In genomic region chr1:246699095-246699735, GRCh38 we compare ENCODE assay signal across 1 cellular context.
A peak's percentile ranks its signal among the peaks of the same experiment; 100 is the strongest.
TF ChIP-seq lines count a peak whose summit lies in the region.

No MANE protein-coding gene starts in this region.

TF ChIP-seq in HepG2, 621 proteins besides CTCF, POLR2A, EP300 and RAD21 (continued from another document and continues in another):
- TF ChIP-seq USF2 (IDR thresholded peaks at IDR 0.05; ENCODE audit: low read depth, low read length): no peak
- no peak for TF ChIP-seq USF2 (CRISPR knock-in tag; IDR thresholded peaks at IDR 0.05; ENCODE audit: borderline replicate concordance)
- TF ChIP-seq ZC3H4 (CRISPR knock-in tag; IDR thresholded peaks at IDR 0.05; ENCODE audit: borderline replicate concordance): no peak
- no peak for TF ChIP-seq ZNF275 (CRISPR knock-in tag; IDR thresholded peaks at IDR 0.05; ENCODE audit: borderline replicate concordance)
- no peak for TF ChIP-seq ARNT (IDR thresholded peaks at IDR 0.05)
- TF ChIP-seq THRA (CRISPR knock-in tag; IDR thresholded peaks at IDR 0.05; ENCODE audit: borderline replicate concordance): no peak
- TF ChIP-seq ZNF549 (CRISPR knock-in tag; IDR thresholded peaks at IDR 0.05): no peak
- TF ChIP-seq ZNF800 (CRISPR knock-in tag; IDR thresholded peaks at IDR 0.05): no peak
- TF ChIP-seq ZNF44 (CRISPR knock-in tag; IDR thresholded peaks at IDR 0.05): no peak
- TF ChIP-seq ZNF749 (CRISPR knock-in tag; IDR thresholded peaks at IDR 0.05; ENCODE audit: borderline replicate concordance): no peak
- TF ChIP-seq MTA3 (CRISPR knock-in tag; IDR thresholded peaks at IDR 0.05): no peak
- TF ChIP-seq ATF4 (CRISPR knock-in tag; IDR thresholded peaks at IDR 0.05): no peak
- no peak for TF ChIP-seq ZNF563 (CRISPR knock-in tag; IDR thresholded peaks at IDR 0.05)
- TF ChIP-seq BCL3 (CRISPR knock-in tag; IDR thresholded peaks at IDR 0.05): no peak
- no peak for TF ChIP-seq ZHX2 (IDR thresholded peaks at IDR 0.05; ENCODE audit: low read depth)
- no peak for TF ChIP-seq ZHX2 (CRISPR knock-in tag; IDR thresholded peaks at IDR 0.05; ENCODE audit: borderline replicate concordance)
- no peak for TF ChIP-seq ZNF34 (CRISPR knock-in tag; IDR thresholded peaks at IDR 0.05; ENCODE audit: borderline replicate concordance)
- TF ChIP-seq ZNF644 (CRISPR knock-in tag; IDR thresholded peaks at IDR 0.05; ENCODE audit: low read depth): no peak
- TF ChIP-seq ZNF678 (CRISPR knock-in tag; IDR thresholded peaks at IDR 0.05): no peak
- TF ChIP-seq ATF6 (CRISPR knock-in tag; conservative IDR thresholded peaks at IDR 0.05): no peak
- TF ChIP-seq TBL1XR1 (IDR thresholded peaks at IDR 0.05; ENCODE audit: borderline replicate concordance, low read length, partially characterized antibody): no peak
- no peak for TF ChIP-seq JUND (CRISPR knock-in tag; IDR thresholded peaks at IDR 0.05)
- TF ChIP-seq KLF9 (CRISPR knock-in tag; IDR thresholded peaks at IDR 0.05; ENCODE audit: low read depth): no peak
- no peak for TF ChIP-seq RFX1 (IDR thresholded peaks at IDR 0.05)
- no peak for TF ChIP-seq ZNF567 (CRISPR knock-in tag; IDR thresholded peaks at IDR 0.05; ENCODE audit: borderline replicate concordance)
- no peak for TF ChIP-seq HNRNPLL (IDR thresholded peaks at IDR 0.05; ENCODE audit: low read depth, low read length, poor library complexity, severe bottlenecking)
- TF ChIP-seq CC2D1A (CRISPR knock-in tag; IDR thresholded peaks at IDR 0.05): no peak
- peak; percentile 69 for TF ChIP-seq ZNF574 (CRISPR knock-in tag; IDR thresholded peaks at IDR 0.05)
- no peak for TF ChIP-seq SATB2 (CRISPR knock-in tag; IDR thresholded peaks at IDR 0.05)
- TF ChIP-seq SIN3B (IDR thresholded peaks at IDR 0.05; ENCODE audit: low read length): no peak
- no peak for TF ChIP-seq MNT (IDR thresholded peaks at IDR 0.05)
- TF ChIP-seq ZNF280B (CRISPR knock-in tag; IDR thresholded peaks at IDR 0.05; ENCODE audit: borderline replicate concordance): no peak
- no peak for TF ChIP-seq ZNF296 (CRISPR knock-in tag; conservative IDR thresholded peaks at IDR 0.05)
- TF ChIP-seq ZNF790 (CRISPR knock-in tag; IDR thresholded peaks at IDR 0.05; ENCODE audit: borderline replicate concordance): no peak
- TF ChIP-seq ZNF343 (CRISPR knock-in tag; IDR thresholded peaks at IDR 0.05): no peak
- no peak for TF ChIP-seq AHR (CRISPR knock-in tag; IDR thresholded peaks at IDR 0.05)
